8 cellular contexts compared by ENCODE assay signal in the genomic region with DNA sequence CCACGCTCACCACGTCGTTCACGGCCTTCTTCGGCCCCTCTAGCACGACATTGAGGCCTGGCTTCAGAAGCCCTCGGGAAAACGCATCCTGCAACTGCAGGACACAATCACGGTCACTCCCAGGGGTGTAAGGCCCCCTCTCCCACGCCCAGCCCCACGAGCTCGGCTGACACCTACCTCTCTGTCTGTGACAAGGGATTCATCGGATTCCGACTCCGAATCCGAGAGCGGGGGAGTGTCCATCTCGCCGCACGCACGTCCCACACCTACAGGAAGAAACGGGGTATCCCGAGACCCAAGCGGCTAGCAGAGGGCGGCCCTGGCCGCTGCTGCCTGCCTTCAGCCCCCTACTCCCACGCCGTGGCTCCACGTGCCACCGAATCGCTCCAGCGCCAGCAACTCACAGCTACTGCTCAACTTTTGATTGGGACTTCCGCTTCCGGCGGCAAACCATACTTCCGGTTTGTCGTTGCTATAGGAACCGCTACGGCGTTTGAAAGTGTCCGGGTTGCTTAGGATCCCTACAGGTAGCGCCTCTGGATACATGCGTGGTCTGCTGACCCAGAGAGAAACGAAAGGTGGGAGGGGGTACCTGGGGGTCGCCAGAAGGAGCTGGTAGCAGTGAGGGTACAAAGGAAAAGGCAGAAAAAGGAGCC. TPM values are rescaled to one million over a fixed set of nuclear protein-coding genes. Genes with fewer than 3 reads are reported as not detected.
DNase-seq lines count a peak whose midpoint lies in the region; ATAC-seq and TF ChIP-seq lines count a peak whose summit lies in the region.

A gene (plus strand): TSS at position 455 of the 656 bp plus-strand sequence. CDS start 424 bp downstream, outside the sequence.
A gene with protein sequence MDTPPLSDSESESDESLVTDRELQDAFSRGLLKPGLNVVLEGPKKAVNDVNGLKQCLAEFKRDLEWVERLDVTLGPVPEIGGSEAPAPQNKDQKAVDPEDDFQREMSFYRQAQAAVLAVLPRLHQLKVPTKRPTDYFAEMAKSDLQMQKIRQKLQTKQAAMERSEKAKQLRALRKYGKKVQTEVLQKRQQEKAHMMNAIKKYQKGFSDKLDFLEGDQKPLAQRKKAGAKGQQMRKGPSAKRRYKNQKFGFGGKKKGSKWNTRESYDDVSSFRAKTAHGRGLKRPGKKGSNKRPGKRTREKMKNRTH (minus strand): TSS at position 415 of the 656 bp plus-strand sequence. CDS start 172 bp downstream, at position 243.

- intact Hi-C loops in left ventricle myocardium inferior (cut with micrococcal nuclease), result no loop called here
- intact Hi-C loops in posterior vena cava (cut with DNase I), result loop anchor here in 1 of 2 donors (10.0 kb wide), 1 partner anchor 1173 kb away; no protein-coding TSS in a partner anchor
- intact Hi-C loops in upper lobe of right lung (cut with DNase I), result no loop called here

- DNase-seq in GM13976 (ENCODE audit: low spot score) (peak; percentile 95), NCI-H1436 (lab: John Stamatoyannopoulos, UW) (peak; percentile 84), SW 1271 (lab: John Stamatoyannopoulos, UW) (peak; percentile 56 to 85), adipocyte (ENCODE audit: low read depth) (peak; percentile 97), left ventricle myocardium inferior (peak; percentile 84), posterior vena cava (ENCODE audit: low spot score) (peak; percentile 96), upper lobe of right lung (peak; percentile 92)

- H3K4me1 ChIP-seq in adipocyte (ENCODE audit: control insufficient read depth, insufficient read depth, low read length) (peaks cover 9% of the 10 kb centered on the region), left ventricle myocardium inferior (peaks cover 20% of the 10 kb centered on the region), upper lobe of right lung (peaks cover 14% of the 10 kb centered on the region)

- H3K9me3 ChIP-seq in adipocyte (ENCODE audit: control insufficient read depth, low read length) (no peaks in the 10 kb centered on the region), left ventricle myocardium inferior (replicated peaks) (no peaks in the 10 kb centered on the region), upper lobe of right lung (no peaks in the 10 kb centered on the region)

- H3K36me3 ChIP-seq in adipocyte (ENCODE audit: control insufficient read depth, insufficient read depth, low read length, severe bottlenecking) (peaks cover 34% of the 10 kb centered on the region), left ventricle myocardium inferior (peaks cover 38% of the 10 kb centered on the region), upper lobe of right lung (peaks cover 35% of the 10 kb centered on the region)

- H3K27me3 ChIP-seq in adipocyte (replicated peaks; ENCODE audit: control insufficient read depth, insufficient read depth, low read length) (peaks cover 10% of the 10 kb centered on the region), left ventricle myocardium inferior (ENCODE audit: low read depth) (peaks cover 16% of the 10 kb centered on the region), upper lobe of right lung (no peaks in the 10 kb centered on the region)

- ATAC-seq in HG02852 (IDR thresholded peaks at IDR 0.05; ENCODE audit: unreplicated experiment) (peak; percentile 95), upper lobe of right lung (peak; percentile 93)

- H3K4me3 ChIP-seq in adipocyte (ENCODE audit: low read length) (peak within 1 kb of the TSS; percentile 97), left ventricle myocardium inferior (peak within 1 kb of the TSS; percentile 84), upper lobe of right lung (peak within 1 kb of the TSS; percentile 80)

- peak within 1 kb of the TSS; percentile 89 for H3K9ac ChIP-seq in adipocyte (ENCODE audit: low read length)

- H3K27ac ChIP-seq in left ventricle myocardium inferior (replicated peaks), result peak within 1 kb of the TSS; percentile 60
- peak within 1 kb of the TSS; percentile 44 for H3K27ac ChIP-seq in upper lobe of right lung

- in situ Hi-C loops in GM13976 (cut with MboI; ENCODE audit: low sequenced_read_pairs, unreplicated experiment), result no loop called here

- TF ChIP-seq CTCF in GM13976 (IDR thresholded peaks at IDR 0.05; ENCODE audit: borderline replicate concordance, control extremely low read depth, extremely low read depth, insufficient read depth, missing control alignments), result no peak
- TF ChIP-seq CTCF in left ventricle myocardium inferior (IDR thresholded peaks at IDR 0.05; ENCODE audit: borderline replicate concordance), result no peak
- no peak for TF ChIP-seq CTCF in upper lobe of right lung (IDR thresholded peaks at IDR 0.05)

RNA-seq across cellular contexts. Expression of the first gene that starts in this region (rescaled TPM):
- total RNA-seq in left ventricle myocardium inferior (not detected), posterior vena cava (under 1 TPM in 1 of 2 donors, not detected in 1; 0.09 TPM), upper lobe of right lung (0.17 TPM)

RNA-seq across cellular contexts. Expression of the second gene that starts in this region (rescaled TPM):
- total RNA-seq in left ventricle myocardium inferior, result 29.8 TPM
- total RNA-seq in posterior vena cava, result 10 to 100 TPM; 27.3 to 42.4 TPM
- total RNA-seq in upper lobe of right lung, result 28.1 TPM

Comparison
In these comparisons a context has a peak if more than half of its experiments do, and no peak if none do; other contexts are left out.
1. Peak in every context shown above with its lines: DNase-seq, ATAC-seq, H3K4me3 ChIP-seq and H3K27ac ChIP-seq.